16 cellular contexts compared by ENCODE assay signal in the genomic region with DNA sequence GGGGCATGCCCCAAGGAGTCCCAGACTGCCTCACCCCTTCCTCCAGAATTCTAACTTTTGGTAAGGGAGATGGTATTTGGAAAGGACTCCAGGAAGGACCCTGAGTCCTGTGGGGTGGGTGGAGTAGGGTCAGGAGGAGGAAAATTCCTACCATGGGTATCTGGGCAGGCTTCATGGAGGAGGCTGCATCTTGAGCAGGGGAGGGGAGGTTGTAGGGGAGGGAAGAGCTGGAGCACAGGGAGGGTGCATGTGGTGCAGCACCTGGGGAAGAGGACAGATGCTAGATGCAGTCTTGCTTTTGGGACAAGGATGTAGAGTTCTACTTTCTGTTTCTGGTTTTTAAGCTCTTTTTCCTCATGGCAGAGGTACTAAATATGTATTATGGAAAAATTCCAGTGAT. TPM values are rescaled to one million over a fixed set of nuclear protein-coding genes. Genes with fewer than 3 reads are reported as not detected.
DNase-seq lines count a peak whose midpoint lies in the region; ATAC-seq, FAIRE-seq and TF ChIP-seq lines count a peak whose summit lies in the region.
"Had no signal": no experiment of that assay in that cellular context is flagged by ENCODE, and none has a peak within 500 bp of the region (broad histone marks: within the 10 kb centered on the region; RNA-seq: fewer than 3 reads in every experiment).

No MANE protein-coding gene starts in this region.

- H3K9ac ChIP-seq in GM23248, result no peak overlapping the region
- no peak overlapping the region; a peak in 1 of 4 replicates for H3K9ac ChIP-seq in K562 (ENCODE audit: insufficient read depth in 1 of 2, low read depth in 2 of 2, low read length in 2 of 2)
- peak overlapping the region in 1 of 2 donors; percentile 37 for H3K9ac ChIP-seq in kidney (ENCODE audit: low read length in 2 of 2)

- no peak for TF ChIP-seq EP300 in K562 (IDR thresholded peaks at IDR 0.05; ENCODE audit: low read length)

- in situ Hi-C loops in GM23248 (cut with MboI) (no loop called here), K562 (cut with MboI) (no loop called here)

- no peaks in the 10 kb centered on the region for H3K36me3 ChIP-seq in GM23248 (ENCODE audit: low read depth)
- H3K36me3 ChIP-seq in K562 (ENCODE audit: control insufficient read depth, insufficient read depth, low read length), result no peaks in the 10 kb centered on the region
- peaks cover 0 to 2% of the 10 kb centered on the region in 2 donors for H3K36me3 ChIP-seq in kidney (ENCODE audit: control insufficient read depth in 1 of 2, insufficient read depth in 2 of 2, low read length in 2 of 2)
- H3K36me3 ChIP-seq in BE2C, result no peaks in the 10 kb centered on the region

- no peaks in the 10 kb centered on the region for H4K20me1 ChIP-seq in GM23248 (ENCODE audit: insufficient read depth)
- peaks cover 3% of the 10 kb centered on the region; the same call in 1 of the 2 replicates for H4K20me1 ChIP-seq in K562 (replicated peaks; ENCODE audit: control insufficient read depth, insufficient read depth, low read length)

- no TSS peak for BruUV-seq in K562 (replicated peaks; lab: Mats Ljungman, UMichigan)

- H3F3A ChIP-seq in GM23248 (ENCODE audit: insufficient read depth), result peaks cover 6% of the 10 kb centered on the region; the same call in 1 of the 2 replicates

- no peaks in the 10 kb centered on the region for H3K9me1 ChIP-seq in K562 (ENCODE audit: control insufficient read depth, insufficient read depth, low read length)

- H3K4me1 ChIP-seq in GM23248 (ENCODE audit: insufficient read depth) (peaks cover 30% of the 10 kb centered on the region), K562 (replicated peaks in 1 of 2; ENCODE audit: control insufficient read depth in 2 of 2, insufficient read depth in 2 of 2, low read length in 2 of 2) (peaks cover 9 to 37% of the 10 kb centered on the region in 2 experiments; a peak in 4 of 5 replicates), kidney (ENCODE audit: control insufficient read depth in 1 of 2, insufficient read depth in 1 of 2, low read depth in 1 of 2, low read length in 2 of 2) (peaks cover 60 to 87% of the 10 kb centered on the region in 2 donors), BE2C (peaks cover 3% of the 10 kb centered on the region; the same call in 1 of the 2 replicates)

- H2AFZ ChIP-seq in GM23248 (no peak overlapping the region), K562 (ENCODE audit: low read depth, low read length) (no peak overlapping the region)

- TF ChIP-seq RAD21 in K562 (CRISPR knock-in tag; conservative IDR thresholded peaks at IDR 0.05 in 1 of 2, IDR thresholded peaks at IDR 0.05 in 1 of 2), result no peak

- ATAC-seq in K562 (no peak), HG02642 (IDR thresholded peaks at IDR 0.05; ENCODE audit: poor library complexity, unreplicated experiment) (no peak)
- ATAC-seq: natural killer cell had no signal

- TF ChIP-seq CTCF in K562 (IDR thresholded peaks at IDR 0.05 in 2 of 3, conservative IDR thresholded peaks at IDR 0.05 in 1 of 3; ENCODE audit: insufficient read depth in 2 of 3, low read depth in 1 of 3, low read length in 3 of 3) (no peak), kidney (IDR thresholded peaks at IDR 0.05; ENCODE audit: borderline replicate concordance, extremely low read depth, insufficient read depth) (no peak), BE2C (IDR thresholded peaks at IDR 0.05; ENCODE audit: low read depth, low read length) (no peak)

- no peak overlapping the region for H3K27ac ChIP-seq in GM23248
- no peak overlapping the region for H3K27ac ChIP-seq in K562 (ENCODE audit: extremely low read depth, low read depth, low read length)
- H3K27ac ChIP-seq in kidney (ENCODE audit: low read depth in 2 of 2, low read length in 2 of 2), result peak overlapping the region; percentile 83 to 90
- peak overlapping the region in 18 of 21 experiments; percentile 19 to 85 (median 74) for H3K27ac ChIP-seq in skin epidermis

- H3K27me3 ChIP-seq in GM23248 (replicated peaks; ENCODE audit: insufficient read depth) (no peaks in the 10 kb centered on the region), K562 (ENCODE audit: control insufficient read depth in 2 of 2, insufficient read depth in 2 of 2, low read length in 2 of 2) (no peaks in the 10 kb centered on the region), BE2C (no peaks in the 10 kb centered on the region)

- H3K4me3 ChIP-seq in GM23248, result no peak overlapping the region
- no peak overlapping the region for H3K4me3 ChIP-seq in K562
- no peak overlapping the region for H3K4me3 ChIP-seq in kidney (ENCODE audit: low read length in 2 of 2)
- H3K4me3 ChIP-seq in skin epidermis, result no peak overlapping the region
- no peak overlapping the region for H3K4me3 ChIP-seq in BE2C (ENCODE audit: low read depth, low read length)

- no peaks in the 10 kb centered on the region for H3K9me2 ChIP-seq in GM23248 (ENCODE audit: insufficient read depth)

- POLR2A ChIA-PET in K562 (lab: Yijun Ruan, JAX), result interaction anchor here (1.3 kb wide), 2 partner anchors 15 to 17 kb away, joined by 5 read pairs; no protein-coding TSS in a partner anchor

- intact Hi-C loops in K562 (cut with micrococcal nuclease), result no loop called here
- intact Hi-C loops in kidney (cut with DNase I), result no loop called here

- FAIRE-seq in K562 (lab: Jason Lieb, UNC) (no peak), kidney (lab: Jason Lieb, UNC) (no peak)
- FAIRE-seq: GM12892, TTC549 had no signal

- TF ChIP-seq POLR2A in K562 (conservative IDR thresholded peaks at IDR 0.05), result no peak

- CTCF ChIA-PET in K562 (lab: Yijun Ruan, JAX; ENCODE audit: low intra/inter-chr PET ratio), result no interaction called here

- DNase-seq in GM23248 (no peak), K562 (ENCODE audit: extremely low read depth in 1 of 4, low spot score in 3 of 4) (no peak), kidney (no peak), NCI-H1092 treated with DMSO at 0.1 percent for 48 hours (lab: John Stamatoyannopoulos, UW) (no peak), BE2C (no peak)
- DNase-seq in activated CD8-positive, alpha-beta memory T cell treated with anti-CD3 and anti-CD28 coated beads, Interleukin-2, amount 50 U/mL, for 4 hours, result no peak
- DNase-seq: activated naive CD4-positive, alpha-beta T cell treated with anti-CD3 and anti-CD28 coated beads, Interleukin-2, amount 10 ng/mL, durations not matched to agents 7 days and 5 days; cerebellar nuclear complex; natural killer cell; NCI-H2081; NCI-H748 treated with DMSO at 0.1 percent for 48 hours; SIG-M5 had no signal

- H3K4me2 ChIP-seq in GM23248 (ENCODE audit: unreplicated experiment) (peak overlapping the region; percentile 41), K562 (ENCODE audit: insufficient read depth, low read length) (no peak overlapping the region)

- H3K9me3 ChIP-seq in GM23248 (ENCODE audit: low read depth), result no peaks in the 10 kb centered on the region
- H3K9me3 ChIP-seq in K562 (replicated peaks; ENCODE audit: control insufficient read depth, insufficient read depth, low read depth, low read length), result no peaks in the 10 kb centered on the region
- no peaks in the 10 kb centered on the region for H3K9me3 ChIP-seq in kidney (ENCODE audit: control insufficient read depth in 1 of 2, low read length in 2 of 2)
- H3K9me3 ChIP-seq in BE2C, result no peaks in the 10 kb centered on the region

- no peaks in the 10 kb centered on the region for H3K79me2 ChIP-seq in GM23248 (ENCODE audit: insufficient read depth)
- no peaks in the 10 kb centered on the region for H3K79me2 ChIP-seq in K562 (ENCODE audit: control insufficient read depth, insufficient read depth, low read length)

RNA-seq across cellular contexts. Expression of a gene that starts 9.9 kb away (rescaled TPM):
- 3.2 and 3.5 TPM in 2 replicates for total RNA-seq in GM23248 (2014; rRNA removed; shearing (Covaris generic))
- polyA plus RNA-seq in GM23248 (2016; fragmentation: Nextera tagmentation; extraction: Ambion mirVana) (0.25 and 0.54 TPM in 2 replicates), K562 (2011; rRNA removed) (2.6 and 3.8 TPM in 2 replicates), K562 (2014; fragmentation: Illumina TruSeq; extraction: Trizol) (1.5 and 1.7 TPM in 2 replicates), K562 (2014; fragmentation: Nextera tagmentation; extraction: Ambion mirVana) (not detected), K562 (2014; rRNA removed) (1.2 and 2.7 TPM in 2 replicates), kidney (ENCODE audit: insufficient read depth, low read depth, low replicate concordance) (36.7 TPM)
- total RNA-seq in K562 (2011; cell fraction: chromatin; rRNA removed; ENCODE audit: low replicate concordance), result 6.4 and 18.2 TPM in 2 replicates
- total RNA-seq in K562 (2011; cell fraction: nucleolus; rRNA removed), result 15.1 and 18.5 TPM in 2 replicates
- total RNA-seq in K562 (2011; cell fraction: nucleoplasm; rRNA removed), result 8.9 and 11.7 TPM in 2 replicates
- total RNA-seq in K562 (2014; rRNA removed) (2.0 and 2.3 TPM in 2 replicates), K562 (2014; rRNA removed; fragmentation: Illumina TruSeq; extraction: Trizol) (0.54 and 0.58 TPM in 2 replicates), K562 (2015; rRNA removed; fragmentation: Illumina TruSeq; extraction: Trizol) (0.45 and 0.76 TPM in 2 replicates), K562 (2021) (2.6 and 3.0 TPM in 2 replicates), kidney (39.9 TPM)
- polyA plus RNA-seq in K562 (2011; cell fraction: cytosol; rRNA removed), result 3.4 and 4.9 TPM in 2 replicates
- polyA plus RNA-seq in K562 (2011; cell fraction: nucleus; rRNA removed), result 11.8 and 13.0 TPM in 2 replicates
- polyA plus RNA-seq in K562 (2012), result 1.2 and 2.0 TPM in 2 replicates
- 2.7 and 4.2 TPM in 2 replicates for polyA minus RNA-seq in K562 (2011; rRNA and poly(A)+ RNA removed)
- 7.0 and 15.3 TPM in 2 replicates for polyA minus RNA-seq in K562 (2011; cell fraction: cytosol; rRNA and poly(A)+ RNA removed)
- 6.1 and 8.2 TPM in 2 replicates for polyA minus RNA-seq in K562 (2011; cell fraction: nucleus; rRNA and poly(A)+ RNA removed)
- polyA plus RNA-seq in BE2C (2012; ENCODE audit: insufficient read depth, insufficient read length, low read depth), result 43.3 TPM

RNA-seq across cellular contexts. Expression of a gene that starts 26.4 kb away (rescaled TPM):
- total RNA-seq in GM23248 (2014; rRNA removed; shearing (Covaris generic)), result not detected in 2 replicates
- polyA plus RNA-seq in GM23248 (2016; fragmentation: Nextera tagmentation; extraction: Ambion mirVana) (not detected in 2 replicates), K562 (2011; rRNA removed) (not detected in 2 replicates), K562 (2014; fragmentation: Illumina TruSeq; extraction: Trizol) (not detected in 2 replicates), K562 (2014; fragmentation: Nextera tagmentation; extraction: Ambion mirVana) (not detected), K562 (2014; rRNA removed) (not detected in 2 replicates), kidney (ENCODE audit: insufficient read depth, low read depth, low replicate concordance) (not detected)
- total RNA-seq in K562 (2011; cell fraction: chromatin; rRNA removed; ENCODE audit: low replicate concordance), result not detected in 2 replicates
- total RNA-seq in K562 (2011; cell fraction: nucleolus; rRNA removed), result not detected in 2 replicates
- 0.15 TPM in 1 of 2 replicates, not detected in the other for total RNA-seq in K562 (2011; cell fraction: nucleoplasm; rRNA removed)
- total RNA-seq in K562 (2014; rRNA removed) (not detected in 2 replicates), K562 (2014; rRNA removed; fragmentation: Illumina TruSeq; extraction: Trizol) (not detected in 2 replicates), K562 (2015; rRNA removed; fragmentation: Illumina TruSeq; extraction: Trizol) (not detected in 2 replicates), K562 (2021) (not detected in 2 replicates), kidney (not detected)
- polyA plus RNA-seq in K562 (2011; cell fraction: cytosol; rRNA removed), result not detected in 2 replicates
- polyA plus RNA-seq in K562 (2011; cell fraction: nucleus; rRNA removed), result not detected in 2 replicates
- polyA plus RNA-seq in K562 (2012), result not detected in 2 replicates
- polyA minus RNA-seq in K562 (2011; rRNA and poly(A)+ RNA removed), result not detected in 2 replicates
- polyA minus RNA-seq in K562 (2011; cell fraction: cytosol; rRNA and poly(A)+ RNA removed), result not detected in 2 replicates
- not detected in 2 replicates for polyA minus RNA-seq in K562 (2011; cell fraction: nucleus; rRNA and poly(A)+ RNA removed)
- polyA plus RNA-seq in BE2C (2012; ENCODE audit: insufficient read depth, insufficient read length, low read depth), result not detected
- total RNA-seq: natural killer cell had no signal

RNA-seq across cellular contexts. Expression of a gene that starts 40.1 kb away (rescaled TPM):
- total RNA-seq in GM23248 (2014; rRNA removed; shearing (Covaris generic)), result under 0.01 TPM in 1 of 2 replicates, not detected in the other
- polyA plus RNA-seq in GM23248 (2016; fragmentation: Nextera tagmentation; extraction: Ambion mirVana) (0.36 and 0.93 TPM in 2 replicates), K562 (2011; rRNA removed) (0.38 and 0.66 TPM in 2 replicates), K562 (2014; fragmentation: Illumina TruSeq; extraction: Trizol) (not detected in 2 replicates), K562 (2014; fragmentation: Nextera tagmentation; extraction: Ambion mirVana) (not detected), K562 (2014; rRNA removed) (not detected in 2 replicates), kidney (ENCODE audit: insufficient read depth, low read depth, low replicate concordance) (4.2 TPM)
- total RNA-seq in K562 (2011; cell fraction: chromatin; rRNA removed; ENCODE audit: low replicate concordance), result 0.99 and 3.1 TPM in 2 replicates
- 1.6 and 3.8 TPM in 2 replicates for total RNA-seq in K562 (2011; cell fraction: nucleolus; rRNA removed)
- total RNA-seq in K562 (2011; cell fraction: nucleoplasm; rRNA removed), result 1.3 and 1.5 TPM in 2 replicates
- total RNA-seq in K562 (2014; rRNA removed) (0.09 TPM in 1 of 2 replicates, not detected in the other), K562 (2014; rRNA removed; fragmentation: Illumina TruSeq; extraction: Trizol) (not detected in 2 replicates), K562 (2015; rRNA removed; fragmentation: Illumina TruSeq; extraction: Trizol) (not detected in 2 replicates), K562 (2021) (0.16 and 0.27 TPM in 2 replicates), kidney (1.6 TPM)
- polyA plus RNA-seq in K562 (2011; cell fraction: cytosol; rRNA removed), result 0.47 and 0.52 TPM in 2 replicates
- 2.9 and 4.2 TPM in 2 replicates for polyA plus RNA-seq in K562 (2011; cell fraction: nucleus; rRNA removed)
- polyA plus RNA-seq in K562 (2012), result not detected in 2 replicates
- polyA minus RNA-seq in K562 (2011; rRNA and poly(A)+ RNA removed), result 0.46 and 0.57 TPM in 2 replicates
- 0.29 and 1.1 TPM in 2 replicates for polyA minus RNA-seq in K562 (2011; cell fraction: cytosol; rRNA and poly(A)+ RNA removed)
- polyA minus RNA-seq in K562 (2011; cell fraction: nucleus; rRNA and poly(A)+ RNA removed), result 0.54 and 0.78 TPM in 2 replicates
- 0.43 TPM for polyA plus RNA-seq in BE2C (2012; ENCODE audit: insufficient read depth, insufficient read length, low read depth)

Comparison
In these comparisons a context has a peak if more than half of its experiments do, and no peak if none do; other contexts are left out.
1. H3K27ac ChIP-seq: peak in kidney (2 of 2) and skin epidermis (18 of 21); none in GM23248 (single experiment) and K562 (single experiment).